In genomic region chr10:13956826-13957225, GRCh38 we compare ENCODE assay signal across 12 cellular contexts.
A peak's percentile ranks its signal among the peaks of the same experiment; 100 is the strongest.
DNase-seq lines count a peak whose midpoint lies in the region; ATAC-seq and TF ChIP-seq lines count a peak whose summit lies in the region.
"Had no signal": no experiment of that assay in that cellular context is flagged by ENCODE, and none has a peak within 500 bp of the region (broad histone marks: within the 10 kb centered on the region; RNA-seq: fewer than 3 reads in every experiment).

No MANE protein-coding gene starts in this region.

- no peaks in the 10 kb centered on the region for H3F3A ChIP-seq in GM23338 (replicated peaks; ENCODE audit: low read depth)

- no peaks in the 10 kb centered on the region for H3K27me3 Mint-ChIP-seq in GM23338 (ENCODE audit: insufficient read depth, low read depth, poor library complexity)
- H3K27me3 Mint-ChIP-seq in activated T-cell treated with anti-CD3 and anti-CD28 coated beads, Interleukin-2, amount 50 U/mL, for 24 hours, result peaks cover 8% of the 10 kb centered on the region
- H3K27me3 Mint-ChIP-seq in activated T-helper 17 cell treated with anti-CD3 and anti-CD28 coated beads, Interleukin-2, amount 50 U/mL, for 72 hours, result peaks cover 3% of the 10 kb centered on the region
- H3K27me3 Mint-ChIP-seq: activated naive CD8-positive, alpha-beta T cell treated with anti-CD3 and anti-CD28 coated beads, Interleukin-2, amount 10 ng/mL, durations not matched to agents 7 days and 5 days had no signal

- H4K20me1 ChIP-seq in GM23338 (replicated peaks; ENCODE audit: insufficient read depth), result no peaks in the 10 kb centered on the region

- 51 to 62% (median 60%) methylated on average over 8 of the region's 8 CpGs for whole genome bisulfite sequencing in stomach, 5 donors

- H3K9me3 Mint-ChIP-seq in GM23338, result peaks cover 4% of the 10 kb centered on the region; the same call in 2 of the 3 replicates
- H3K9me3 Mint-ChIP-seq in activated T-cell treated with anti-CD3 and anti-CD28 coated beads, Interleukin-2, amount 50 U/mL, for 24 hours, result peaks cover 9% of the 10 kb centered on the region
- H3K9me3 Mint-ChIP-seq in activated T-helper 17 cell treated with anti-CD3 and anti-CD28 coated beads, Interleukin-2, amount 50 U/mL, for 72 hours, result no peaks in the 10 kb centered on the region
- H3K9me3 Mint-ChIP-seq: activated naive CD8-positive, alpha-beta T cell treated with anti-CD3 and anti-CD28 coated beads, Interleukin-2, amount 10 ng/mL, durations not matched to agents 7 days and 5 days had no signal

- DNase-seq in GM23338 (ENCODE audit: low spot score) (peak; percentile 59), fibroblast of gingiva (ENCODE audit: low read depth) (peak; percentile 98), lower lobe of right lung (no peak), stomach (peak; percentile 31), NCI-H510A (lab: John Stamatoyannopoulos, UW) (no peak), occipital lobe (lab: John Stamatoyannopoulos, UW) (no peak)
- DNase-seq in activated T-cell treated with anti-CD3 and anti-CD28 coated beads, Interleukin-2, amount 50 U/mL, for 24 hours, result no peak
- DNase-seq: activated naive CD8-positive, alpha-beta T cell treated with anti-CD3 and anti-CD28 coated beads, Interleukin-2, amount 10 ng/mL, durations not matched to agents 7 days and 5 days; GOT3; stimulated activated naive CD4-positive, alpha-beta T cell had no signal

- peak; percentile 8 for TF ChIP-seq EP300 in stomach (IDR thresholded peaks at IDR 0.05)

- H3K4me3 Mint-ChIP-seq in GM23338, result no peak overlapping the region
- no peak overlapping the region for H3K4me3 Mint-ChIP-seq in activated T-cell treated with anti-CD3 and anti-CD28 coated beads, Interleukin-2, amount 50 U/mL, for 24 hours
- H3K4me3 Mint-ChIP-seq in activated T-helper 17 cell treated with anti-CD3 and anti-CD28 coated beads, Interleukin-2, amount 50 U/mL, for 72 hours, result no peak overlapping the region
- H3K4me3 Mint-ChIP-seq: activated naive CD8-positive, alpha-beta T cell treated with anti-CD3 and anti-CD28 coated beads, Interleukin-2, amount 10 ng/mL, durations not matched to agents 7 days and 5 days had no signal

- no peak overlapping the region; the same call in 1 of the 2 replicates for H3K27ac Mint-ChIP-seq in GM23338
- H3K27ac Mint-ChIP-seq in activated T-cell treated with anti-CD3 and anti-CD28 coated beads, Interleukin-2, amount 50 U/mL, for 24 hours, result no peak overlapping the region
- H3K27ac Mint-ChIP-seq in activated T-helper 17 cell treated with anti-CD3 and anti-CD28 coated beads, Interleukin-2, amount 50 U/mL, for 72 hours, result no peak overlapping the region
- H3K27ac Mint-ChIP-seq: activated naive CD8-positive, alpha-beta T cell treated with anti-CD3 and anti-CD28 coated beads, Interleukin-2, amount 10 ng/mL, durations not matched to agents 7 days and 5 days had no signal

- peak overlapping the region; percentile 88 for H2AFZ ChIP-seq in GM23338

- no peaks in the 10 kb centered on the region for H3K27me3 ChIP-seq in GM23338 (ENCODE audit: insufficient read depth)
- no peaks in the 10 kb centered on the region for H3K27me3 ChIP-seq in lower lobe of right lung (ENCODE audit: low read depth)
- peaks cover 0 to 3% (median 0%) of the 10 kb centered on the region in 3 donors for H3K27me3 ChIP-seq in stomach

- no peaks in the 10 kb centered on the region for H3K36me3 ChIP-seq in GM23338 (ENCODE audit: insufficient read depth)
- H3K36me3 ChIP-seq in lower lobe of right lung, result no peaks in the 10 kb centered on the region
- H3K36me3 ChIP-seq in stomach, result no peaks in the 10 kb centered on the region

- no peak overlapping the region for H3K27ac ChIP-seq in GM23338 (ENCODE audit: low read depth)
- peak overlapping the region; percentile 38 for H3K27ac ChIP-seq in lower lobe of right lung
- peak overlapping the region in 4 of 5 donors; percentile 41 to 75 (median 53) for H3K27ac ChIP-seq in stomach
- H3K27ac ChIP-seq: HL-60 had no signal

- H3K4me3 ChIP-seq in GM23338 (no peak overlapping the region), lower lobe of right lung (no peak overlapping the region), stomach (no peak overlapping the region)

- peaks cover 4% of the 10 kb centered on the region; the same call in 1 of the 3 replicates for H3K36me3 Mint-ChIP-seq in GM23338 (ENCODE audit: low read depth)
- H3K36me3 Mint-ChIP-seq in activated T-cell treated with anti-CD3 and anti-CD28 coated beads, Interleukin-2, amount 50 U/mL, for 24 hours (ENCODE audit: low read depth), result no peaks in the 10 kb centered on the region
- no peaks in the 10 kb centered on the region for H3K36me3 Mint-ChIP-seq in activated T-helper 17 cell treated with anti-CD3 and anti-CD28 coated beads, Interleukin-2, amount 50 U/mL, for 72 hours (ENCODE audit: low read depth)

- H3K9me2 ChIP-seq in GM23338 (ENCODE audit: insufficient read depth), result 0 out of 2 replicates have a peak, but pooled peaks cover 5% of the 10 kb centered on the region

- ATAC-seq in GM23338 (peak; percentile 71), lower lobe of right lung (peak; percentile 59 to 76)
- no peak for ATAC-seq in activated T-helper 17 cell treated with anti-CD3 and anti-CD28 coated beads, Interleukin-2, amount 50 U/mL, for 72 hours (replicated peaks)

- H3K4me1 ChIP-seq in GM23338 (ENCODE audit: insufficient read depth), result peaks cover 3% of the 10 kb centered on the region; the same call in 1 of the 2 replicates
- peaks cover 17% of the 10 kb centered on the region for H3K4me1 ChIP-seq in lower lobe of right lung
- H3K4me1 ChIP-seq in stomach, result peaks cover 0 to 16% (median 11%) of the 10 kb centered on the region in 4 donors

- intact Hi-C loops in lower lobe of right lung (cut with DNase I) (no loop called here), stomach (cut with DNase I; ENCODE audit: low total_unique reads) (no loop called here)

- H3K4me2 ChIP-seq in GM23338, result no peak overlapping the region

- H3K79me2 ChIP-seq in GM23338 (replicated peaks; ENCODE audit: insufficient read depth), result no peaks in the 10 kb centered on the region

- H3K4me1 Mint-ChIP-seq in GM23338, result peaks cover 29% of the 10 kb centered on the region
- peaks cover 9% of the 10 kb centered on the region for H3K4me1 Mint-ChIP-seq in activated T-cell treated with anti-CD3 and anti-CD28 coated beads, Interleukin-2, amount 50 U/mL, for 24 hours (ENCODE audit: low read depth)
- no peaks in the 10 kb centered on the region for H3K4me1 Mint-ChIP-seq in activated T-helper 17 cell treated with anti-CD3 and anti-CD28 coated beads, Interleukin-2, amount 50 U/mL, for 72 hours

- TF ChIP-seq CTCF in GM23338 (conservative IDR thresholded peaks at IDR 0.05; ENCODE audit: low read depth in 2 of 2) (peak in 1 of 2 experiments; percentile 53; a peak in 3 of 4 replicates), lower lobe of right lung (IDR thresholded peaks at IDR 0.05) (peak; percentile 41), stomach (IDR thresholded peaks at IDR 0.05) (peak in 2 of 7 experiments; percentile 16 to 20)

- H3K9me3 ChIP-seq in lower lobe of right lung, result no peaks in the 10 kb centered on the region
- no peaks in the 10 kb centered on the region for H3K9me3 ChIP-seq in stomach

- TF ChIP-seq POLR2A in stomach (IDR thresholded peaks at IDR 0.05), result no peak

TF ChIP-seq in GM23338, 12 proteins besides CTCF, POLR2A, EP300 and RAD21 (continues in another document):
- TF ChIP-seq EZH2 (IDR thresholded peaks at IDR 0.05; ENCODE audit: low read depth, unreplicated experiment) (no peak), NANOG (IDR thresholded peaks at IDR 0.05; ENCODE audit: borderline replicate concordance) (no peak), STAT1 (IDR thresholded peaks at IDR 0.05; ENCODE audit: unreplicated experiment) (no peak), EZH2phosphoT487 (IDR thresholded peaks at IDR 0.05; ENCODE audit: unreplicated experiment) (no peak), REST (IDR thresholded peaks at IDR 0.05; ENCODE audit: unreplicated experiment) (no peak), ZNF114 (CRISPR knock-in tag; IDR thresholded peaks at IDR 0.05) (no peak), ETS1 (IDR thresholded peaks at IDR 0.05) (no peak)

Comparison
In these comparisons a context has a peak if more than half of its experiments do, and no peak if none do; other contexts are left out.
1. DNase-seq: peak in GM23338 (single experiment), fibroblast of gingiva (single experiment) and stomach (single experiment); none in lower lobe of right lung (single experiment), activated T-cell treated with anti-CD3 and anti-CD28 coated beads, Interleukin-2, amount 50 U/mL, for 24 hours (single experiment), NCI-H510A (single experiment) and occipital lobe (single experiment).